In the genomic region with DNA sequence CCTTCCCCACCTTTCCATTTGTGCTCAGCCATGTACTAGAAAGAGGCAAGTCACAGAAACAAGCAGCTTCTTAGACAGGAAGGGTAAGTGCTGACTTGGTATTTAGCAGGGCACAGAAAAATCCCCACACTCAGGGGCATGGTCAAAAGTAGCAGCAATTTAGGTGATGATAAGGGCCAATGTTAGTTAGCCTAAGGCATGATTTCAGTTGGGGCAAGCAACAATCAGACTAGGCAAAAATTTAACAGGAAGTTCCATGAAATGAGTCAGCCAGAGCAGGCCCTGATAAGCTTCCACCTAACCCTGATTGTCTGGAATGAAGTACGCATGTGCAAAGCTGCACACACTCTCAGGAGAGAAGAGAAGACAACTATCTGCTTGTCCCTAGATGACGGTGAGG, we compare ENCODE assay signal across 19 cellular contexts.
A peak's percentile ranks its signal among the peaks of the same experiment; 100 is the strongest.
DNase-seq lines count a peak whose midpoint lies in the region; ATAC-seq and TF ChIP-seq lines count a peak whose summit lies in the region.
"Had no signal": no experiment of that assay in that cellular context is flagged by ENCODE, and none has a peak within 500 bp of the region (broad histone marks: within the 10 kb centered on the region; RNA-seq: fewer than 3 reads in every experiment).

No MANE protein-coding gene starts in this region.

- H3K79me2 ChIP-seq in trophoblast cell (ENCODE audit: control insufficient read depth, insufficient read depth, low read length, poor library complexity) = no peaks in the 10 kb centered on the region

- DNase-seq in HPDE6-E6E7 (ENCODE audit: extremely low spot score) = peak; percentile 0
- peak; percentile 86 for DNase-seq in OCI-M1 (lab: John Stamatoyannopoulos, UW)
- DNase-seq in epithelial cell of esophagus (ENCODE audit: low read depth) = peak; percentile 56
- DNase-seq in trophoblast cell = peak; percentile 85 to 95
- no peak for DNase-seq in stimulated activated CD8-positive, alpha-beta memory T cell treated with anti-CD3 and anti-CD28 coated beads, Interleukin-4, amount 100 ng/mL, for 48 hours
- DNase-seq: C1 segment of cervical spinal cord; CD8-positive, alpha-beta memory T cell; DMS53; EL; NCI-H1048; NCI-H1436; NCI-H1930; NCI-H345; NCI-H526 treated with DMSO at 0.1 percent for 48 hours; SHP77 had no signal

- no peak overlapping the region for H2AK5ac ChIP-seq in trophoblast cell (ENCODE audit: low read length)

- WGBS in trophoblast cell (ENCODE audit: extremely low coverage, insufficient coverage, insufficient read length) = no CpG with 5 or more reads among the region's 2 CpGs

- H2BK120ac ChIP-seq in trophoblast cell (ENCODE audit: insufficient read depth, low read length, poor library complexity) = no peak overlapping the region

- no peak overlapping the region for H3K23ac ChIP-seq in trophoblast cell (ENCODE audit: low read length)

- H3K4me2 ChIP-seq in trophoblast cell (ENCODE audit: low read length) = no peak overlapping the region
- H3K4me2 ChIP-seq: KMS-11 had no signal

- H3K27ac ChIP-seq in trophoblast cell (ENCODE audit: low read depth, low read length) = peak overlapping the region; percentile 28
- H3K27ac ChIP-seq: KMS-11, SK-N-MC had no signal

- H3K36me3 ChIP-seq in trophoblast cell (ENCODE audit: control insufficient read depth in 1 of 2, insufficient read depth in 2 of 2, low read length in 2 of 2) = no peaks in the 10 kb centered on the region

- no peaks in the 10 kb centered on the region for H3K9me3 ChIP-seq in trophoblast cell (ENCODE audit: insufficient read depth, low read depth, low read length)

- H4K8ac ChIP-seq in trophoblast cell (ENCODE audit: low read depth, low read length) = no peak overlapping the region

- no peak overlapping the region for H3K14ac ChIP-seq in trophoblast cell (ENCODE audit: low read length)

- no peaks in the 10 kb centered on the region for H3K27me3 ChIP-seq in trophoblast cell (ENCODE audit: insufficient read depth, low read length)

- no peak overlapping the region for H2AFZ ChIP-seq in trophoblast cell (ENCODE audit: insufficient read depth, low read length, poor library complexity)

- no peaks in the 10 kb centered on the region for H3K79me1 ChIP-seq in trophoblast cell (ENCODE audit: low read length)

- H3K4me3 ChIP-seq in epithelial cell of esophagus (ENCODE audit: low read length) = no peak overlapping the region
- H3K4me3 ChIP-seq in trophoblast cell (ENCODE audit: low read depth, low read length) = no peak overlapping the region
- H3K4me3 ChIP-seq: SK-N-MC had no signal

- no peak for TF ChIP-seq CTCF in epithelial cell of esophagus (IDR thresholded peaks at IDR 0.05; ENCODE audit: insufficient read depth, low read depth, low read length, missing control alignments)

- H2BK5ac ChIP-seq in trophoblast cell (ENCODE audit: low read depth, low read length, poor library complexity) = no peak overlapping the region

- ATAC-seq in GM19324 (IDR thresholded peaks at IDR 0.05; ENCODE audit: low FRiP score, unreplicated experiment) = no peak
- ATAC-seq in HG03135 (IDR thresholded peaks at IDR 0.05; ENCODE audit: unreplicated experiment) = no peak

- H2BK12ac ChIP-seq in trophoblast cell (ENCODE audit: low read length) = no peak overlapping the region

- H3K9ac ChIP-seq in trophoblast cell (ENCODE audit: low read length) = no peak overlapping the region
- H3K9ac ChIP-seq: KMS-11 had no signal

- H3K18ac ChIP-seq in trophoblast cell (ENCODE audit: low read length) = no peak overlapping the region

- H3K4me1 ChIP-seq in trophoblast cell (ENCODE audit: control insufficient read depth in 1 of 2, insufficient read depth in 2 of 2, low read length in 2 of 2) = no peaks in the 10 kb centered on the region

- no peak overlapping the region for H4K91ac ChIP-seq in trophoblast cell (ENCODE audit: low read depth, low read length)

- no peak overlapping the region for H4K12ac ChIP-seq in trophoblast cell (ENCODE audit: low read depth, low read length)

- H3K4ac ChIP-seq in trophoblast cell (ENCODE audit: low read depth, low read length) = no peak overlapping the region
